8 cellular contexts compared by ENCODE assay signal in the genomic region with DNA sequence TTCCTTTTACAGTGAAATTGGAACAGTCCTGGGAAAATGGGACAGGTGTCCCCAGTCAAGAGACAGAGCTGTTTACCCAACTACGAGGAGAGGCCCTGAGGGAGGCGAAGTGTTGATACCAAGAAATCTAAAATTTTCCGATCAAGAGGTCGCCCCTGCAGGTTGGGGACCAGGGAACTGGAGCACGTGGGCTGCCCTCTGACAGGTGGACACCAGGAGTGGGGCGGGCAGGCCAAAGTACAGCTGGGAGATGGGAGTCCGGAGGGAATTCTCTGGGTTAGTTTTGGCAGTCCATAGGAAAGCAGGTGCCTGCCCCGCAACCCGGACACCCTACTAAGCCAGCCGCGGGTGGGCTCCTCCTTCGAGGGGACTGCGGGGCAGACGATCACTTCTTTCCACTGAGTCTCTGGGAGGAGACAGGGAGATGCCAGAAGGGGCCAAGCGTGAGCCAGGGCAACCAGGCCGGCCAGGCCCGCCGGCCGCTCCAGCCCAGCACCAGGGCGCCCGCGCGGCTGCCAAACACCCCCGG. TPM values are rescaled to one million over a fixed set of nuclear protein-coding genes. Genes with fewer than 3 reads are reported as not detected.
DNase-seq lines count a peak whose midpoint lies in the region; ATAC-seq and TF ChIP-seq lines count a peak whose summit lies in the region.

No MANE protein-coding gene starts in this region.

- H3K27ac ChIP-seq in SJSA1, result no peak overlapping the region
- H3K27ac ChIP-seq in gastroesophageal sphincter, result peak overlapping the region; percentile 71 to 97 (median 95)

- H3K9me3 ChIP-seq in SJSA1 (replicated peaks), result no peaks in the 10 kb centered on the region; the same call in 1 of the 2 replicates
- H3K9me3 ChIP-seq in gastroesophageal sphincter, result no peaks in the 10 kb centered on the region

- ATAC-seq in gastroesophageal sphincter, result no peak
- ATAC-seq in HG03175 (IDR thresholded peaks at IDR 0.05; ENCODE audit: unreplicated experiment), result no peak
- ATAC-seq in GM19324 (IDR thresholded peaks at IDR 0.05; ENCODE audit: low FRiP score, unreplicated experiment), result no peak

- no peak for TF ChIP-seq CTCF in gastroesophageal sphincter (IDR thresholded peaks at IDR 0.05)
- no peak for TF ChIP-seq CTCF in retinal pigment epithelial cell (conservative IDR thresholded peaks at IDR 0.05; ENCODE audit: low read depth, low read length)

- H3K4me1 ChIP-seq in SJSA1 (replicated peaks), result peaks cover 17% of the 10 kb centered on the region
- H3K4me1 ChIP-seq in gastroesophageal sphincter, result peaks cover 0 to 38% (median 6%) of the 10 kb centered on the region in 3 donors

- TF ChIP-seq POLR2A in gastroesophageal sphincter (IDR thresholded peaks at IDR 0.05), result no peak

- WGBS in gastroesophageal sphincter (ENCODE audit: low coverage in 1 of 2), 2 donors, result 49% methylated on average over 3 of the region's 24 CpGs; no CpG with 5 or more reads in 1 of the 2 donors

- H3K36me3 ChIP-seq in SJSA1 (peaks cover 4% of the 10 kb centered on the region; the same call in 1 of the 2 replicates), gastroesophageal sphincter (no peaks in the 10 kb centered on the region)

- DNase-seq in SJSA1 (ENCODE audit: low read depth in 1 of 2, low spot score in 2 of 2) (peak in 1 of 2 experiments; percentile 17), retinal pigment epithelial cell (ENCODE audit: low read depth) (no peak), globus pallidus (ENCODE audit: low spot score) (no peak), 8988T (no peak)

- H3K4me3 ChIP-seq in GM08714 (ENCODE audit: low read length) (peak overlapping the region; percentile 64; the same call in 1 of the 2 replicates), SJSA1 (peak overlapping the region; percentile 76), gastroesophageal sphincter (peak overlapping the region; percentile 87 to 93), retinal pigment epithelial cell (ENCODE audit: low read length) (peak overlapping the region; percentile 23)

- TF ChIP-seq EP300 in gastroesophageal sphincter (IDR thresholded peaks at IDR 0.05), result no peak

- no peaks in the 10 kb centered on the region for H3K27me3 ChIP-seq in SJSA1 (replicated peaks)
- H3K27me3 ChIP-seq in gastroesophageal sphincter, result no peaks in the 10 kb centered on the region

RNA-seq across cellular contexts. Expression of gene CAMK1D, which starts 0.9 kb away (rescaled TPM):
- total RNA-seq in SJSA1 (2014; rRNA removed; shearing (Covaris generic)), result 3.8 and 3.9 TPM in 2 replicates
- 10 to 100 TPM; 11.6 to 18.3 (median 15.3) TPM for total RNA-seq in gastroesophageal sphincter

Comparison
In these comparisons a context has a peak if more than half of its experiments do, and no peak if none do; other contexts are left out.
1. H3K4me3 ChIP-seq: peak in every context shown above with its lines; median percentile 90 in gastroesophageal sphincter; 76 in SJSA1; 64 in GM08714; 23 in retinal pigment epithelial cell.